22 cellular contexts compared by ENCODE assay signal in the genomic region with DNA sequence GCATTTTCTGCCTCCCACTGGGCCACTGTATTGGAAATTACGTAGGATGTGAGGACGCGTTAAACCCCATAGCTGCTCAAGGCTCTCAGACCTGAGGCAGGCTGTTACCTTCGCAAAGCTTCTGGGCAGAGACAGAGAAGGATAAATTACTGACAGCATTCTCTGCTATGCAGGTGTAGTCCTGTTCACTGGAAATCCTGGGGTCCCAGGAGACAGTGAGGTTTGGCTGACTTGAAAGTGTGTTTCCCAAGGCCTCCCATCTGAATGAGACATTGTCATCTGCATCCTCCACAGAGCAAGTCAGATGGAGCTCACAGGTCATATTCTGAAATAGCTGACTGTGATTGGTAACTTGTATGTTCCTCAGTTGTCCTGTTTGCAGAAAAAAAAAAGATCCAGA. TPM values are rescaled to one million over a fixed set of nuclear protein-coding genes. Genes with fewer than 3 reads are reported as not detected.
"Had no signal": no experiment of that assay in that cellular context is flagged by ENCODE, and none has a peak within 500 bp of the region (broad histone marks: within the 10 kb centered on the region; RNA-seq: fewer than 3 reads in every experiment).

No MANE protein-coding gene starts in this region.

- H3K4me1 ChIP-seq: body of pancreas, prostate gland, suprapubic skin, tibial nerve had no signal

- DNase-seq: activated CD4-positive, alpha-beta T cell treated with anti-CD3 and anti-CD28 coated beads, Interleukin-2, amount 10 ng/mL, durations not matched to agents 7 days and 5 days; activated CD8-positive, alpha-beta memory T cell treated with anti-CD3 and anti-CD28 coated beads, Interleukin-2, amount 10 ng/mL, durations not matched to agents 7 days and 5 days; activated CD8-positive, alpha-beta T cell treated with anti-CD3 and anti-CD28 coated beads for 36 hours; activated T-cell treated with anti-CD3 and anti-CD28 coated beads for 4 hours; anterior cingulate cortex; body of pancreas; effector CD4-positive, alpha-beta T cell; islet precursor cell; left cardiac atrium; midbrain; natural killer cell; stimulated activated CD4-positive, alpha-beta T cell treated with anti-CD3 and anti-CD28 coated beads, Interleukin-4, amount 100 ng/mL, for 1 hour; stimulated activated naive CD8-positive, alpha-beta T cell treated with anti-CD3 and anti-CD28 coated beads, Interleukin-15, Interleukin-2, amounts not matched to agents 100 U/mL and 50 U/mL, for 24 hours; T-helper 17 cell had no signal

- H3K4me3 Mint-ChIP-seq: activated CD4-positive, alpha-beta T cell treated with anti-CD3 and anti-CD28 coated beads, Interleukin-2, amount 10 ng/mL, durations not matched to agents 7 days and 5 days; activated CD8-positive, alpha-beta memory T cell treated with anti-CD3 and anti-CD28 coated beads, Interleukin-2, amount 10 ng/mL, durations not matched to agents 7 days and 5 days; activated CD8-positive, alpha-beta T cell treated with anti-CD3 and anti-CD28 coated beads for 36 hours; dendritic cell treated with granulocyte-macrophage colony-stimulating factor and Interleukin-4, amounts not matched to agents 40 ng/mL and 50 ng/mL, for 4 days; natural killer cell; T-helper 17 cell had no signal

- H3K36me3 ChIP-seq: cardiac muscle cell, prostate gland, suprapubic skin, tibial nerve had no signal

- ATAC-seq: activated CD4-positive, CD25-positive, alpha-beta regulatory T cell treated with anti-CD3 and anti-CD28 coated beads, Interleukin-2, amount 50 U/mL, for 24 hours; activated CD8-positive, alpha-beta memory T cell treated with anti-CD3 and anti-CD28 coated beads, Interleukin-2, amount 10 ng/mL, durations not matched to agents 7 days and 5 days; activated CD8-positive, alpha-beta T cell treated with anti-CD3 and anti-CD28 coated beads for 36 hours; body of pancreas; left cardiac atrium; natural killer cell; stimulated activated naive CD8-positive, alpha-beta T cell treated with anti-CD3 and anti-CD28 coated beads, Interleukin-15, Interleukin-2, amounts not matched to agents 100 U/mL and 50 U/mL, for 24 hours; T-helper 17 cell had no signal

- H3K27ac ChIP-seq: body of pancreas, cardiac muscle cell, prostate gland, suprapubic skin, tibial nerve had no signal

- H3K4me3 ChIP-seq: body of pancreas, cardiac muscle cell, prostate gland, suprapubic skin, tibial nerve had no signal

- H3K27me3 ChIP-seq: body of pancreas, suprapubic skin, tibial nerve had no signal

- H3K27me3 Mint-ChIP-seq: activated CD4-positive, alpha-beta T cell treated with anti-CD3 and anti-CD28 coated beads, Interleukin-2, amount 10 ng/mL, durations not matched to agents 7 days and 5 days; activated CD8-positive, alpha-beta memory T cell treated with anti-CD3 and anti-CD28 coated beads, Interleukin-2, amount 10 ng/mL, durations not matched to agents 7 days and 5 days; activated CD8-positive, alpha-beta T cell treated with anti-CD3 and anti-CD28 coated beads for 36 hours; T-helper 17 cell had no signal

- H3K9me3 ChIP-seq: body of pancreas, prostate gland, suprapubic skin had no signal

- H3K27ac Mint-ChIP-seq: activated CD4-positive, alpha-beta T cell treated with anti-CD3 and anti-CD28 coated beads, Interleukin-2, amount 10 ng/mL, durations not matched to agents 7 days and 5 days; activated CD8-positive, alpha-beta memory T cell treated with anti-CD3 and anti-CD28 coated beads, Interleukin-2, amount 10 ng/mL, durations not matched to agents 7 days and 5 days; dendritic cell treated with granulocyte-macrophage colony-stimulating factor and Interleukin-4, amounts not matched to agents 40 ng/mL and 50 ng/mL, for 4 days had no signal

- H3K9me3 Mint-ChIP-seq: dendritic cell treated with granulocyte-macrophage colony-stimulating factor and Interleukin-4, amounts not matched to agents 40 ng/mL and 50 ng/mL, for 4 days; natural killer cell had no signal

RNA-seq across cellular contexts. Expression of gene SLAMF6, which starts 32.0 kb away (rescaled TPM):
- total RNA-seq: cardiac muscle cell, chondrocyte, osteocyte had no signal
- polyA plus RNA-seq: cardiac muscle cell had no signal
